9 cellular contexts compared by ENCODE assay signal in the genomic region with DNA sequence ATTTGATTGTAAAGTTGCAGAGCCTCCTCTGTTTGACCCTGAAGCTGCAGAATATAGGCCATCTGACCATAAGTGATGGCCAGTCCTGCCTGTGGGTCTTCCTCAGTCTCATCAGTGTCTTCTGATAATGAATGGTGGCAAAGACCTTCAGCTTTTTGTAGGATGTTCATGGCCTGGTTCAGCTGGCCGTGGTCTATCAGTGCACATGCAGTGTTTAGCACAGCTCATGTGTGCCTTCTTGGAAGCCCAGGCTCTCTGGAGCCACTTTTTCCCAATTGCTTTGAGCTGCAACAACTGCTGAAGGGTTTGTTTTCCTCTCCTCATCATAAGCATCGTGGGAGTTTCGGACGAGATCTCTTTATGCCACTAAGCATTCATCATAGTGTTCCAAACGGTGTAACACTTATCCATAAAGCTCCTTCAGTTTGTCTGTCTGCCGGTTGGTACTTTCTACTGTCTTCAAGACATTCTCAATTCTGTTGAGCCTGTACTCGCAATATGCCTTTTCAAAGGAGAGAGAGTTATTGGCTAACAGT.
DNase-seq lines count a peak whose midpoint lies in the region; ATAC-seq and TF ChIP-seq lines count a peak whose summit lies in the region.
"Had no signal": no experiment of that assay in that cellular context is flagged by ENCODE, and none has a peak within 500 bp of the region (broad histone marks: within the 10 kb centered on the region; RNA-seq: fewer than 3 reads in every experiment).

No MANE protein-coding gene starts in this region.

- no peaks in the 10 kb centered on the region for H3K9me3 ChIP-seq in breast epithelium
- no peaks in the 10 kb centered on the region for H3K9me3 ChIP-seq in suprapubic skin

- peaks cover 3% of the 10 kb centered on the region for H3K36me3 Mint-ChIP-seq in activated naive CD4-positive, alpha-beta T cell treated with anti-CD3 and anti-CD28 coated beads for 36 hours (ENCODE audit: low read depth)

- TF ChIP-seq POLR2A in breast epithelium (IDR thresholded peaks at IDR 0.05), result no peak
- no peak for TF ChIP-seq POLR2A in suprapubic skin (IDR thresholded peaks at IDR 0.05)

- no peak overlapping the region for H3K4me3 Mint-ChIP-seq in activated naive CD4-positive, alpha-beta T cell treated with anti-CD3 and anti-CD28 coated beads for 36 hours

- H3K27me3 Mint-ChIP-seq in activated naive CD4-positive, alpha-beta T cell treated with anti-CD3 and anti-CD28 coated beads for 36 hours (ENCODE audit: low read depth), result no peaks in the 10 kb centered on the region

- H3K36me3 ChIP-seq in breast epithelium (no peaks in the 10 kb centered on the region), suprapubic skin (no peaks in the 10 kb centered on the region)

- TF ChIP-seq CTCF in breast epithelium (IDR thresholded peaks at IDR 0.05) (no peak), suprapubic skin (IDR thresholded peaks at IDR 0.05) (no peak)

- H3K9me3 Mint-ChIP-seq in activated naive CD4-positive, alpha-beta T cell treated with anti-CD3 and anti-CD28 coated beads for 36 hours, result no peaks in the 10 kb centered on the region

- peak overlapping the region; percentile 25 for H3K27ac Mint-ChIP-seq in activated naive CD4-positive, alpha-beta T cell treated with anti-CD3 and anti-CD28 coated beads for 36 hours

- H3K27ac ChIP-seq in breast epithelium (peak overlapping the region; percentile 59 to 72), suprapubic skin (peak overlapping the region; percentile 36)

- no peaks in the 10 kb centered on the region for H3K27me3 ChIP-seq in breast epithelium
- H3K27me3 ChIP-seq in suprapubic skin, result no peaks in the 10 kb centered on the region

- peaks cover 28% of the 10 kb centered on the region for H3K4me1 Mint-ChIP-seq in activated naive CD4-positive, alpha-beta T cell treated with anti-CD3 and anti-CD28 coated beads for 36 hours (ENCODE audit: low read depth)

- ATAC-seq in HG03066 (IDR thresholded peaks at IDR 0.05; ENCODE audit: low read depth, unreplicated experiment) (peak; percentile 8), GM21381 (IDR thresholded peaks at IDR 0.05; ENCODE audit: unreplicated experiment) (no peak)

- H3K4me3 ChIP-seq in breast epithelium (no peak overlapping the region), suprapubic skin (no peak overlapping the region)

- H3K4me1 ChIP-seq in breast epithelium, result no peaks in the 10 kb centered on the region
- peaks cover 24% of the 10 kb centered on the region for H3K4me1 ChIP-seq in suprapubic skin

- no peak for DNase-seq in activated naive CD4-positive, alpha-beta T cell treated with anti-CD3 and anti-CD28 coated beads for 36 hours
- no peak for DNase-seq in activated naive CD4-positive, alpha-beta T cell (lab: John Stamatoyannopoulos, UW)
- DNase-seq in breast epithelium (ENCODE audit: low spot score in 2 of 2) (no peak), suprapubic skin (ENCODE audit: low spot score in 2 of 2) (no peak), NCI-H446 (lab: John Stamatoyannopoulos, UW) (no peak)
- no peak for DNase-seq in activated effector memory CD4-positive, alpha-beta T cell treated with Interleukin-2 at 50 U/mL for 16 hours
- DNase-seq: DMS 273 treated with DMSO at 0.1 percent for 48 hours had no signal

- 74% methylated on average over 7 of the region's 7 CpGs for WGBS in suprapubic skin

- CTCF ChIA-PET in activated naive CD4-positive, alpha-beta T cell treated with anti-CD3 and anti-CD28 coated beads for 36 hours (lab: Charles Lee), result interaction anchor here (1.1 kb wide), 1 partner anchor 21 kb away, joined by 5 read pairs; no protein-coding TSS in a partner anchor

- TF ChIP-seq EP300 in suprapubic skin (IDR thresholded peaks at IDR 0.05), result no peak

- intact Hi-C loops in activated naive CD4-positive, alpha-beta T cell treated with anti-CD3 and anti-CD28 coated beads for 36 hours (cut with micrococcal nuclease), result no loop called here
- intact Hi-C loops in breast epithelium (cut with DNase I; ENCODE audit: low total_unique reads), result no loop called here
